ENCODE assay signal across 8 cellular contexts in genomic region chr15:99565031-99565280, GRCh38. TPM values are rescaled to one million over a fixed set of nuclear protein-coding genes. Genes with fewer than 3 reads are reported as not detected.
DNase-seq lines count a peak whose midpoint lies in the region; ATAC-seq and TF ChIP-seq lines count a peak whose summit lies in the region.

No MANE protein-coding gene starts in this region.

- H3K4me1 Mint-ChIP-seq in CD14-positive monocyte (peaks cover 51% of the 10 kb centered on the region), IgD-negative memory B cell (peaks cover 22 to 37% (median 32%) of the 10 kb centered on the region in 3 donors), neural crest cell (peaks cover 37% of the 10 kb centered on the region)
- peaks cover 51% of the 10 kb centered on the region for H3K4me1 Mint-ChIP-seq in dendritic cell treated with granulocyte-macrophage colony-stimulating factor and Interleukin-4, amounts not matched to agents 40 ng/mL and 50 ng/mL, for 4 days (ENCODE audit: low read depth)

- H3K9me3 Mint-ChIP-seq in CD14-positive monocyte (no peaks in the 10 kb centered on the region), IgD-negative memory B cell (no peaks in the 10 kb centered on the region), neural crest cell (no peaks in the 10 kb centered on the region)
- no peaks in the 10 kb centered on the region for H3K9me3 Mint-ChIP-seq in dendritic cell treated with granulocyte-macrophage colony-stimulating factor and Interleukin-4, amounts not matched to agents 40 ng/mL and 50 ng/mL, for 4 days

- intact Hi-C loops in CD14-positive monocyte (cut with micrococcal nuclease), result loop anchor here (2.0 to 10.0 kb wide), 7 partner anchors 63 to 310 kb away; partner anchors contain the start of gene LRRC28 (in 1 of the 2)
- intact Hi-C loops in dendritic cell treated with granulocyte-macrophage colony-stimulating factor and Interleukin-4, amounts not matched to agents 40 ng/mL and 50 ng/mL, for 4 days (cut with micrococcal nuclease), result loop anchor here (5.0 kb wide), 1 partner anchor 67 kb away; no protein-coding TSS in a partner anchor

- H3K27me3 Mint-ChIP-seq in CD14-positive monocyte (ENCODE audit: low read depth in 3 of 3) (peaks cover 0 to 5% (median 0%) of the 10 kb centered on the region in 3 donors), IgD-negative memory B cell (no peaks in the 10 kb centered on the region), neural crest cell (ENCODE audit: low read depth) (peaks cover 16% of the 10 kb centered on the region)
- peaks cover 2% of the 10 kb centered on the region for H3K27me3 Mint-ChIP-seq in dendritic cell treated with granulocyte-macrophage colony-stimulating factor and Interleukin-4, amounts not matched to agents 40 ng/mL and 50 ng/mL, for 4 days

- TF ChIP-seq CTCF in CD14-positive monocyte (IDR thresholded peaks at IDR 0.05) (no peak), neural crest cell (conservative IDR thresholded peaks at IDR 0.05) (no peak)

- no peak for ATAC-seq in HG03354 (IDR thresholded peaks at IDR 0.05; ENCODE audit: poor library complexity, severe bottlenecking, unreplicated experiment)
- ATAC-seq in HG03439 (IDR thresholded peaks at IDR 0.05; ENCODE audit: unreplicated experiment), result no peak

- H3K4me3 Mint-ChIP-seq in CD14-positive monocyte, result peak overlapping the region; percentile 47 to 76
- peak overlapping the region; percentile 75 to 93 (median 76) for H3K4me3 Mint-ChIP-seq in IgD-negative memory B cell
- peak overlapping the region; percentile 67 for H3K4me3 Mint-ChIP-seq in dendritic cell treated with granulocyte-macrophage colony-stimulating factor and Interleukin-4, amounts not matched to agents 40 ng/mL and 50 ng/mL, for 4 days
- peak overlapping the region; percentile 86 for H3K4me3 Mint-ChIP-seq in neural crest cell

- DNase-seq in CD14-positive monocyte (ENCODE audit: low spot score) (peak; percentile 54), neural crest cell (ENCODE audit: low read depth, low spot score) (no peak), NCI-H2107 treated with DMSO at 0.1 percent for 48 hours (lab: John Stamatoyannopoulos, UW; ENCODE audit: unreplicated experiment) (no peak), mucosa of gallbladder (ENCODE audit: low spot score) (no peak)

- peaks cover 0 to 3% of the 10 kb centered on the region in 2 donors for H3K36me3 Mint-ChIP-seq in CD14-positive monocyte
- no peaks in the 10 kb centered on the region for H3K36me3 Mint-ChIP-seq in IgD-negative memory B cell
- peaks cover 14% of the 10 kb centered on the region for H3K36me3 Mint-ChIP-seq in dendritic cell treated with granulocyte-macrophage colony-stimulating factor and Interleukin-4, amounts not matched to agents 40 ng/mL and 50 ng/mL, for 4 days (ENCODE audit: low read depth)
- no peaks in the 10 kb centered on the region for H3K36me3 Mint-ChIP-seq in neural crest cell (ENCODE audit: low read depth)

- H3K27ac Mint-ChIP-seq in CD14-positive monocyte (peak overlapping the region; percentile 95 to 99 (median 97)), IgD-negative memory B cell (peak overlapping the region; percentile 93 to 99 (median 98)), neural crest cell (ENCODE audit: unreplicated experiment) (no peak overlapping the region)
- H3K27ac Mint-ChIP-seq in dendritic cell treated with granulocyte-macrophage colony-stimulating factor and Interleukin-4, amounts not matched to agents 40 ng/mL and 50 ng/mL, for 4 days, result peak overlapping the region; percentile 97

RNA-seq across cellular contexts. Expression of gene MEF2A, which starts 0.8 kb away (rescaled TPM):
- polyA plus RNA-seq in CD14-positive monocyte (10 to 100 TPM; 20.3 to 33.5 TPM), IgD-negative memory B cell (53.9 TPM)
- total RNA-seq in neural crest cell (21.5 and 25.2 TPM in 2 replicates), mucosa of gallbladder (50.6 TPM)
